19 cellular contexts compared by ENCODE assay signal in the genomic region with DNA sequence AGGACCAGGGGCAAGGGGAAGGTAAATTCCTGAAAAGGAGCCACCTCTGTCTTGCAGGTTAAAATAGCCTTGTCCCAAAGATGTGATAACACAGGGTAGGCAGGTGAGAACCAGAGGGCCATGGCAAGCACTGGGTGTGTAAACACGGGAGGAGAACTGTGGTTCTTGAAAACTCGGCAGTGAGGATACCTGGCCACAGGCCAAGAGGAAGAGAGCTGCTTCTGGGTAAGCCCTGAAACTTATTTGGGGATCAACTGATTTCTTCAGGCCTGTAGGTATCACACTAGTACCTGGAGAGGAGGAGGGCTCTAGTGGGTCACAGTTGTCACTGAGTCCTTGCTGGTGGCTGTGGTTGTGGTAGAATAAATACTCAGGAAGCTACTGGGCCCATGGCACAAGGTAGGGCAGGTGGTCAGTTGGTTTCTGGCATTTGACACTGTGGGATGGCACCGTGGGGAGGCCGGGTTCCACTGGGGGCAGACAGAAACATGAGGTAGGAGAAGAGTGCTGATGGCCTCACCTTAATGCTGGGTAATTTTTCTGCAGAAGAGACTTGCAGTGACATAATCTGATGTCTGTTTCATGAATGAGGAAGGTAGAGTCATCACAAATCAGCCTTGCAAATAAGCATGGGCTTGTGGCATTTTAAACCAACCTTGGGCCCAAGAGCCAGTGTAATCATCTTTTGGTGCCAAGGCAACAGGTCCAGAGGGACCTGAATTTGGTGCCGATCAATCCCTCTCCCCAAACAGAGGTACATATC. TPM values are rescaled to one million over a fixed set of nuclear protein-coding genes. Genes with fewer than 3 reads are reported as not detected.
DNase-seq lines count a peak whose midpoint lies in the region; ATAC-seq and TF ChIP-seq lines count a peak whose summit lies in the region.
"Had no signal": no experiment of that assay in that cellular context is flagged by ENCODE, and none has a peak within 500 bp of the region (broad histone marks: within the 10 kb centered on the region; RNA-seq: fewer than 3 reads in every experiment).

No MANE protein-coding gene starts in this region.

- no peaks in the 10 kb centered on the region for H3K9me3 Mint-ChIP-seq in activated naive CD4-positive, alpha-beta T cell treated with anti-CD3 and anti-CD28 coated beads, Interleukin-2, amount 50 U/mL, for 72 hours
- H3K9me3 Mint-ChIP-seq in immature natural killer cell: no peaks in the 10 kb centered on the region
- H3K9me3 Mint-ChIP-seq: HFFc6, mesothelial cell of epicardium had no signal

- 75% methylated on average over 4 of the region's 5 CpGs for WGBS in suprapubic skin

- peak in 1 of 2 donors; percentile 39 for DNase-seq in activated naive CD4-positive, alpha-beta T cell treated with anti-CD3 and anti-CD28 coated beads, Interleukin-2, amount 50 U/mL, for 72 hours (ENCODE audit: low spot score in 2 of 2)
- no peak for DNase-seq in activated naive CD4-positive, alpha-beta T cell treated with Interleukin-2 at 50 U/mL for 16 hours
- DNase-seq in NCI-H526 treated with DMSO at 0.1 percent for 48 hours (lab: John Stamatoyannopoulos, UW) (peak; percentile 10), immature natural killer cell (peak in 1 of 3 donors; percentile 7), suprapubic skin (ENCODE audit: low spot score in 2 of 2) (peak; percentile 61 to 62), GM13977 (ENCODE audit: low spot score) (no peak), hippocampal formation (lab: John Stamatoyannopoulos, UW) (no peak), left ventricle myocardium inferior (no peak)
- DNase-seq: activated CD4-positive, alpha-beta T cell treated with anti-CD3 and anti-CD28 coated beads, Interleukin-2, amount 50 U/mL, for 1 hour; activated T-cell treated with anti-CD3 and anti-CD28 coated beads, Interleukin-2, amount 50 U/mL, for 48 hours; cortex of kidney; HFFc6; kidney; NCI-H1092 treated with DMSO at 0.1 percent for 48 hours; NCI-H2171; T-helper 9 cell had no signal

- peaks cover 4 to 22% of the 10 kb centered on the region in 2 donors for H3K36me3 Mint-ChIP-seq in activated naive CD4-positive, alpha-beta T cell treated with anti-CD3 and anti-CD28 coated beads, Interleukin-2, amount 50 U/mL, for 72 hours
- peaks cover 0 to 4% (median 0%) of the 10 kb centered on the region in 3 donors for H3K36me3 Mint-ChIP-seq in immature natural killer cell

- TF ChIP-seq CTCF in suprapubic skin (IDR thresholded peaks at IDR 0.05) (no peak), GM13977 (IDR thresholded peaks at IDR 0.05; ENCODE audit: extremely low read depth, insufficient read depth, missing control alignments) (no peak), left ventricle myocardium inferior (IDR thresholded peaks at IDR 0.05; ENCODE audit: borderline replicate concordance) (no peak)

- no peak overlapping the region for H3K4me3 Mint-ChIP-seq in immature natural killer cell
- H3K4me3 Mint-ChIP-seq: HFFc6, mesothelial cell of epicardium had no signal

- H3K4me1 ChIP-seq in suprapubic skin (no peaks in the 10 kb centered on the region), left ventricle myocardium inferior (no peaks in the 10 kb centered on the region)
- H3K4me1 ChIP-seq: ascending aorta had no signal

- H3K9me3 ChIP-seq in suprapubic skin (no peaks in the 10 kb centered on the region), left ventricle myocardium inferior (replicated peaks) (no peaks in the 10 kb centered on the region)
- H3K9me3 ChIP-seq: ascending aorta, spleen had no signal

- ATAC-seq in activated naive CD4-positive, alpha-beta T cell treated with anti-CD3 and anti-CD28 coated beads, Interleukin-2, amount 50 U/mL, for 72 hours: no peak

- peak overlapping the region; percentile 27 to 72 for H3K27ac Mint-ChIP-seq in activated naive CD4-positive, alpha-beta T cell treated with anti-CD3 and anti-CD28 coated beads, Interleukin-2, amount 50 U/mL, for 72 hours
- peak overlapping the region in 5 of 6 donors; percentile 33 to 77 (median 40) for H3K27ac Mint-ChIP-seq in immature natural killer cell
- H3K27ac Mint-ChIP-seq: HFFc6, mesothelial cell of epicardium had no signal

- intact Hi-C loops in left ventricle myocardium inferior (cut with micrococcal nuclease): no loop called here

- no peaks in the 10 kb centered on the region for H3K27me3 ChIP-seq in suprapubic skin
- no peaks in the 10 kb centered on the region for H3K27me3 ChIP-seq in left ventricle myocardium inferior (ENCODE audit: low read depth)
- H3K27me3 ChIP-seq: ascending aorta, spleen had no signal

- in situ Hi-C loops in GM13977 (cut with MboI; ENCODE audit: low pct_unique_long_range_greater_than_20kb, low sequenced_read_pairs, unreplicated experiment): no loop called here

- H3K4me1 Mint-ChIP-seq in immature natural killer cell: peaks cover 26 to 35% of the 10 kb centered on the region in 2 donors
- H3K4me1 Mint-ChIP-seq: mesothelial cell of epicardium had no signal

- H3K36me3 ChIP-seq in suprapubic skin: no peaks in the 10 kb centered on the region
- H3K36me3 ChIP-seq in left ventricle myocardium inferior: no peaks in the 10 kb centered on the region
- H3K36me3 ChIP-seq: ascending aorta had no signal

- no peak for TF ChIP-seq EP300 in suprapubic skin (IDR thresholded peaks at IDR 0.05)

- TF ChIP-seq POLR2A in suprapubic skin (IDR thresholded peaks at IDR 0.05): no peak

- H3K27ac ChIP-seq in suprapubic skin: no peak overlapping the region
- no peak overlapping the region for H3K27ac ChIP-seq in left ventricle myocardium inferior (replicated peaks)
- H3K27ac ChIP-seq: ascending aorta had no signal

- no peak overlapping the region for H3K4me3 ChIP-seq in suprapubic skin
- no peak overlapping the region for H3K4me3 ChIP-seq in left ventricle myocardium inferior
- H3K4me3 ChIP-seq: ascending aorta, spleen had no signal

- peaks cover 0 to 4% (median 1%) of the 10 kb centered on the region in 3 donors for H3K27me3 Mint-ChIP-seq in immature natural killer cell (ENCODE audit: low read depth in 3 of 3)

RNA-seq across cellular contexts. Expression of a gene that starts 22.0 kb away (rescaled TPM):
- total RNA-seq in activated naive CD4-positive, alpha-beta T cell treated with anti-CD3 and anti-CD28 coated beads, Interleukin-2, amount 50 U/mL, for 72 hours: 10 to 100 TPM; 41.9 to 50.5 TPM
- 1 to 10 TPM; 2.5 to 4.9 (median 4.0) TPM for polyA plus RNA-seq in immature natural killer cell
- total RNA-seq in suprapubic skin (10 to 100 TPM; 23.5 to 51.7 (median 27.4) TPM), left ventricle myocardium inferior (3.4 TPM)

Comparison
In these comparisons a context has a peak if more than half of its experiments do, and no peak if none do; other contexts are left out.
1. DNase-seq: peak in NCI-H526 treated with DMSO at 0.1 percent for 48 hours (single experiment) and suprapubic skin (2 of 2); none in activated naive CD4-positive, alpha-beta T cell treated with Interleukin-2 at 50 U/mL for 16 hours (single experiment), GM13977 (single experiment), hippocampal formation (0 of 2) and left ventricle myocardium inferior (single experiment).